21 cellular contexts compared by ENCODE assay signal in genomic region chr16:4341250-4341649, GRCh38. TPM values are rescaled to one million over a fixed set of nuclear protein-coding genes. Genes with fewer than 3 reads are reported as not detected.
"Had no signal": no experiment of that assay in that cellular context is flagged by ENCODE, and none has a peak within 500 bp of the region (broad histone marks: within the 10 kb centered on the region; RNA-seq: fewer than 3 reads in every experiment).

No MANE protein-coding gene starts in this region.

- FAIRE-seq: RCC 7860 had no signal

- H3K27me3 Mint-ChIP-seq: activated naive CD8-positive, alpha-beta T cell treated with anti-CD3 and anti-CD28 coated beads, Interleukin-2, amount 10 ng/mL, durations not matched to agents 7 days and 5 days had no signal

- H3K27ac Mint-ChIP-seq: activated CD8-positive, alpha-beta T cell treated with anti-CD3 and anti-CD28 coated beads, Interleukin-2, amount 10 ng/mL, durations not matched to agents 7 days and 5 days; activated naive CD8-positive, alpha-beta T cell treated with anti-CD3 and anti-CD28 coated beads, Interleukin-2, amount 10 ng/mL, durations not matched to agents 7 days and 5 days; T-helper 1 cell treated with Interleukin-12 subunit alpha and Interleukin-12 subunit beta and Interleukin-4 antibody, amounts not matched to agents 30 μg/mL and 1 μg/mL, for 36 hours had no signal

- H3K4me1 Mint-ChIP-seq: activated naive CD8-positive, alpha-beta T cell treated with anti-CD3 and anti-CD28 coated beads, Interleukin-2, amount 10 ng/mL, durations not matched to agents 7 days and 5 days had no signal

- H3K27me3 ChIP-seq: adrenal gland had no signal

- H3K27ac ChIP-seq: adrenal gland had no signal

- H3K4me3 Mint-ChIP-seq: activated CD8-positive, alpha-beta T cell treated with anti-CD3 and anti-CD28 coated beads, Interleukin-2, amount 10 ng/mL, durations not matched to agents 7 days and 5 days; activated naive CD8-positive, alpha-beta T cell treated with anti-CD3 and anti-CD28 coated beads, Interleukin-2, amount 10 ng/mL, durations not matched to agents 7 days and 5 days; T-helper 1 cell treated with Interleukin-12 subunit alpha and Interleukin-12 subunit beta and Interleukin-4 antibody, amounts not matched to agents 30 μg/mL and 1 μg/mL, for 36 hours had no signal

- H3K4me3 ChIP-seq: adrenal gland had no signal

- DNase-seq: activated CD4-positive, alpha-beta T cell treated with anti-CD3 and anti-CD28 coated beads for 4 hours; activated CD8-positive, alpha-beta memory T cell treated with anti-CD3 and anti-CD28 coated beads, Interleukin-2, amount 50 U/mL, for 48 hours; activated CD8-positive, alpha-beta T cell treated with anti-CD3 and anti-CD28 coated beads, Interleukin-2, amount 10 ng/mL, durations not matched to agents 7 days and 5 days; activated naive CD4-positive, alpha-beta T cell treated with anti-CD3 and anti-CD28 coated beads, Interleukin-2, amount 50 U/mL, for 16 hours; activated naive CD8-positive, alpha-beta T cell treated with anti-CD3 and anti-CD28 coated beads, Interleukin-2, amount 10 ng/mL, durations not matched to agents 7 days and 5 days; activated T-cell treated with anti-CD3 and anti-CD28 coated beads, Interleukin-2, amount 50 U/mL, for 1 hour; adrenal gland; anterior cingulate cortex; caudate nucleus; KG1; NCI-H1092; NCI-H1417; NCI-H1694; NCI-H2029 treated with DMSO at 0.1 percent for 48 hours; NCI-H446; NCI-H524; PC-3; SHP77 treated with DMSO at 0.1 percent for 48 hours had no signal

- ATAC-seq: activated CD4-positive, CD25-positive, alpha-beta regulatory T cell treated with anti-CD3 and anti-CD28 coated beads, Interleukin-2, amount 50 U/mL, for 24 hours; activated CD8-positive, alpha-beta T cell treated with anti-CD3 and anti-CD28 coated beads, Interleukin-2, amount 10 ng/mL, durations not matched to agents 7 days and 5 days; PC-3 had no signal

- H3K9me3 ChIP-seq: adrenal gland had no signal

- H3K9me3 Mint-ChIP-seq: activated naive CD8-positive, alpha-beta T cell treated with anti-CD3 and anti-CD28 coated beads, Interleukin-2, amount 10 ng/mL, durations not matched to agents 7 days and 5 days; T-helper 1 cell treated with Interleukin-12 subunit alpha and Interleukin-12 subunit beta and Interleukin-4 antibody, amounts not matched to agents 30 μg/mL and 1 μg/mL, for 36 hours had no signal

RNA-seq across cellular contexts. Expression of gene VASN, which starts 30.4 kb away (rescaled TPM):
- total RNA-seq: activated CD8-positive, alpha-beta T cell treated with anti-CD3 and anti-CD28 coated beads, Interleukin-2, amount 10 ng/mL, durations not matched to agents 7 days and 5 days had no signal
